Comparison of ENCODE assay signal across 8 cellular contexts in genomic region chr2:190648289-190649034, GRCh38. TPM values are rescaled to one million over a fixed set of nuclear protein-coding genes. Genes with fewer than 3 reads are reported as not detected.
A peak's percentile ranks its signal among the peaks of the same experiment; 100 is the strongest.
DNase-seq lines count a peak whose midpoint lies in the region; ATAC-seq and TF ChIP-seq lines count a peak whose summit lies in the region.

No MANE protein-coding gene starts in this region.

- H2AFZ ChIP-seq in OCI-LY3 (ENCODE audit: low read depth, low read length) = peak overlapping the region; percentile 39

- H3K36me3 ChIP-seq in HUES6 (ENCODE audit: control insufficient read depth, insufficient read depth, low read length) = no peaks in the 10 kb centered on the region
- peaks cover 9% of the 10 kb centered on the region for H3K36me3 ChIP-seq in OCI-LY3 (replicated peaks; ENCODE audit: low read depth, low read length)

- peak overlapping the region; percentile 22 for H3K9ac ChIP-seq in HUES6 (ENCODE audit: low read length)
- peak overlapping the region; percentile 64 for H3K9ac ChIP-seq in OCI-LY3 (ENCODE audit: low read length)

- DNase-seq in D341Med (ENCODE audit: low spot score) (peak; percentile 91), myocyte (ENCODE audit: low read depth) (peak; percentile 87)
- DNase-seq in activated T-cell treated with anti-CD3 and anti-CD28 coated beads, Interleukin-2, amount 50 U/mL, for 24 hours = peak; percentile 87
- DNase-seq in stimulated activated CD8-positive, alpha-beta memory T cell treated with anti-CD3 and anti-CD28 coated beads, Interleukin-7, amount 100 ng/mL, for 24 hours (ENCODE audit: low read depth) = peak; percentile 71

- TF ChIP-seq CTCF in OCI-LY3 (IDR thresholded peaks at IDR 0.05; ENCODE audit: low read depth, low read length) = no peak

- H3K9me3 ChIP-seq in HUES6 (ENCODE audit: control insufficient read depth, insufficient read depth, low read depth, low read length) (no peaks in the 10 kb centered on the region), OCI-LY3 (ENCODE audit: insufficient read depth, low read length) (no peaks in the 10 kb centered on the region)

- H3K27me3 Mint-ChIP-seq in activated T-cell treated with anti-CD3 and anti-CD28 coated beads, Interleukin-2, amount 50 U/mL, for 24 hours = no peaks in the 10 kb centered on the region

- ATAC-seq in GM21390 (IDR thresholded peaks at IDR 0.05; ENCODE audit: unreplicated experiment) (peak; percentile 70), esophagus mucosa (peak; percentile 91)

- no peaks in the 10 kb centered on the region for H3K9me3 Mint-ChIP-seq in activated T-cell treated with anti-CD3 and anti-CD28 coated beads, Interleukin-2, amount 50 U/mL, for 24 hours

- peak overlapping the region; percentile 81 for H3K4me3 Mint-ChIP-seq in activated T-cell treated with anti-CD3 and anti-CD28 coated beads, Interleukin-2, amount 50 U/mL, for 24 hours

- peaks cover 8% of the 10 kb centered on the region for H3K4me1 ChIP-seq in HUES6 (ENCODE audit: control insufficient read depth, insufficient read depth, low read length)
- peaks cover 16% of the 10 kb centered on the region for H3K4me1 ChIP-seq in OCI-LY3 (ENCODE audit: low read length)

- peak overlapping the region; percentile 71 for H3K4me3 ChIP-seq in HUES6 (ENCODE audit: low read depth, low read length)
- H3K4me3 ChIP-seq in OCI-LY3 (ENCODE audit: low read length) = peak overlapping the region; percentile 81

- no peak overlapping the region for H3K27ac ChIP-seq in HUES6 (ENCODE audit: low read depth, low read length)
- H3K27ac ChIP-seq in OCI-LY3 (ENCODE audit: low read length) = 0 out of 2 replicates have a peak overlapping the region, but pooled peaks have one; percentile 3

- peaks cover 22% of the 10 kb centered on the region for H3K36me3 Mint-ChIP-seq in activated T-cell treated with anti-CD3 and anti-CD28 coated beads, Interleukin-2, amount 50 U/mL, for 24 hours (ENCODE audit: low read depth)

- peaks cover 43% of the 10 kb centered on the region for H3K79me2 ChIP-seq in OCI-LY3 (ENCODE audit: low read length)

- H3K4me2 ChIP-seq in OCI-LY3 (ENCODE audit: low read length) = peak overlapping the region; percentile 58

- peaks cover 48% of the 10 kb centered on the region for H3K4me1 Mint-ChIP-seq in activated T-cell treated with anti-CD3 and anti-CD28 coated beads, Interleukin-2, amount 50 U/mL, for 24 hours (ENCODE audit: low read depth)

- peaks cover 21% of the 10 kb centered on the region for H4K20me1 ChIP-seq in OCI-LY3 (ENCODE audit: insufficient read depth, low read length)

- H3K27me3 ChIP-seq in HUES6 (ENCODE audit: control insufficient read depth, insufficient read depth, low read length) = peaks cover 34% of the 10 kb centered on the region
- H3K27me3 ChIP-seq in OCI-LY3 (ENCODE audit: low read depth, low read length) = no peaks in the 10 kb centered on the region

- H3K27ac Mint-ChIP-seq in activated T-cell treated with anti-CD3 and anti-CD28 coated beads, Interleukin-2, amount 50 U/mL, for 24 hours = peak overlapping the region; percentile 83

RNA-seq across cellular contexts. Expression of gene NAB1, which starts 0.4 kb away (rescaled TPM):
- total RNA-seq in esophagus mucosa (45.2 TPM), myocyte (35.2 and 43.7 TPM in 2 replicates)
- polyA plus RNA-seq in myocyte (2012) = 15.3 TPM
